ENCODE assay signal across 8 cellular contexts in the genomic region with DNA sequence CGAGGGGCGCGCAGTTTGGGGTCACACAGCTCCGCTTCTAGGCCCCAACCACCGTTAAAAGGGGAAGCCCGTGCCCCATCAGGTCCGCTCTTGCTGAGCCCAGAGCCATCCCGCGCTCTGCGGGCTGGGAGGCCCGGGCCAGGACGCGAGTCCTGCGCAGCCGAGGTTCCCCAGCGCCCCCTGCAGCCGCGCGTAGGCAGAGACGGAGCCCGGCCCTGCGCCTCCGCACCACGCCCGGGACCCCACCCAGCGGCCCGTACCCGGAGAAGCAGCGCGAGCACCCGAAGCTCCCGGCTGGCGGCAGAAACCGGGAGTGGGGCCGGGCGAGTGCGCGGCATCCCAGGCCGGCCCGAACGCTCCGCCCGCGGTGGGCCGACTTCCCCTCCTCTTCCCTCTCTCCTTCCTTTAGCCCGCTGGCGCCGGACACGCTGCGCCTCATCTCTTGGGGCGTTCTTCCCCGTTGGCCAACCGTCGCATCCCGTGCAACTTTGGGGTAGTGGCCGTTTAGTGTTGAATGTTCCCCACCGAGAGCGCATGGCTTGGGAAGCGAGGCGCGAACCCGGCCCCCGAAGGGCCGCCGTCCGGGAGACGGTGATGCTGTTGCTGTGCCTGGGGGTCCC. TPM values are rescaled to one million over a fixed set of nuclear protein-coding genes. Genes with fewer than 3 reads are reported as not detected.
DNase-seq lines count a peak whose midpoint lies in the region; ATAC-seq and TF ChIP-seq lines count a peak whose summit lies in the region.

A gene (plus strand): TSS at position 266 of the 620 bp plus-strand sequence. CDS start 269 bp downstream, at position 535.

- H3K4me3 ChIP-seq in mesenchymal stem cell (ENCODE audit: insufficient read depth in 1 of 2, low read depth in 1 of 2, low read length in 2 of 2): peak within 1 kb of the TSS; percentile 64 to 91

- H3K4ac ChIP-seq in mesenchymal stem cell (ENCODE audit: low read depth in 1 of 2, low read length in 2 of 2): peak within 1 kb of the TSS; percentile 57 to 62

- H3K14ac ChIP-seq in mesenchymal stem cell (ENCODE audit: low read length in 2 of 2): peak within 1 kb of the TSS in 1 of 2 experiments; percentile 85

- H3K18ac ChIP-seq in mesenchymal stem cell (ENCODE audit: low read depth in 1 of 2, low read length in 2 of 2): peak within 1 kb of the TSS; percentile 86 to 88

- H2BK5ac ChIP-seq in mesenchymal stem cell (ENCODE audit: low read depth, low read length, poor library complexity, severe bottlenecking): no peak within 1 kb of the TSS

- DNase-seq in NCI-H2171 (lab: John Stamatoyannopoulos, UW): peak; percentile 82
- peak; percentile 84 for DNase-seq in activated CD4-positive, alpha-beta T cell treated with anti-CD3 and anti-CD28 coated beads, Interleukin-2, amount 50 U/mL, for 1 hour
- peak; percentile 90 for DNase-seq in ecto neural progenitor cell (ENCODE audit: low spot score)
- peak; percentile 76 for DNase-seq in mesenchymal stem cell
- peak; percentile 62 to 75 for DNase-seq in stimulated activated CD8-positive, alpha-beta memory T cell treated with anti-CD3 and anti-CD28 coated beads, Interleukin-15, amount 100 ng/mL, for 4 hours (ENCODE audit: low read depth in 2 of 2)
- no peak for DNase-seq in NCI-H1417 treated with DMSO at 0.1 percent for 48 hours (lab: John Stamatoyannopoulos, UW)

- H4K8ac ChIP-seq in mesenchymal stem cell (ENCODE audit: low read length): peak within 1 kb of the TSS; percentile 89

- H3K79me1 ChIP-seq in mesenchymal stem cell (replicated peaks; ENCODE audit: low read length, poor library complexity, severe bottlenecking): no peaks in the 10 kb centered on the region

- WGBS in mesenchymal stem cell: under 1% methylated on average over 61 of the region's 67 CpGs

- peak within 1 kb of the TSS; percentile 99 for H3K4me2 ChIP-seq in mesenchymal stem cell (ENCODE audit: low read length, poor library complexity, severe bottlenecking)

- peak within 1 kb of the TSS in 1 of 2 experiments; percentile 68 for H3K23ac ChIP-seq in mesenchymal stem cell (ENCODE audit: low read length in 2 of 2)

- H4K91ac ChIP-seq in mesenchymal stem cell (ENCODE audit: low read length): peak within 1 kb of the TSS; percentile 78

- H3K9ac ChIP-seq in mesenchymal stem cell (ENCODE audit: low read length): peak within 1 kb of the TSS; percentile 89

- H2BK12ac ChIP-seq in mesenchymal stem cell (ENCODE audit: low read length in 2 of 2): peak within 1 kb of the TSS; percentile 79 to 92

- H3K36me3 ChIP-seq in mesenchymal stem cell (ENCODE audit: control insufficient read depth in 1 of 2, insufficient read depth in 2 of 2, low read depth in 1 of 2, low read length in 2 of 2): no peaks in the 10 kb centered on the region

- peak within 1 kb of the TSS; percentile 91 for H2BK120ac ChIP-seq in mesenchymal stem cell (ENCODE audit: low read depth, low read length)

- peak; percentile 71 for TF ChIP-seq POLR2A in GM15510 (IDR thresholded peaks at IDR 0.05; ENCODE audit: borderline replicate concordance, extremely low read depth, insufficient read length)

- H2BK15ac ChIP-seq in mesenchymal stem cell (ENCODE audit: low read depth, poor library complexity, severe bottlenecking): peak within 1 kb of the TSS; percentile 90

- H3K4me1 ChIP-seq in mesenchymal stem cell (ENCODE audit: control insufficient read depth, insufficient read depth, low read depth, low read length): peaks cover 16% of the 10 kb centered on the region

- no peaks in the 10 kb centered on the region for H3K9me3 ChIP-seq in mesenchymal stem cell (ENCODE audit: control insufficient read depth, low read length)

- no peaks in the 10 kb centered on the region for H3K27me3 ChIP-seq in mesenchymal stem cell (ENCODE audit: control insufficient read depth in 1 of 2, insufficient read depth in 1 of 2, low read length in 2 of 2)

- no peak within 1 kb of the TSS for H2AK5ac ChIP-seq in mesenchymal stem cell (ENCODE audit: low read length, severe bottlenecking)

- H3K27ac ChIP-seq in mesenchymal stem cell (ENCODE audit: low read length, poor library complexity, severe bottlenecking): no peak within 1 kb of the TSS

- peak; percentile 85 for ATAC-seq in HG02642 (IDR thresholded peaks at IDR 0.05; ENCODE audit: poor library complexity, unreplicated experiment)

- H2AFZ ChIP-seq in mesenchymal stem cell (ENCODE audit: low read depth, low read length): peak within 1 kb of the TSS; percentile 74

RNA-seq across cellular contexts. Expression of the gene that starts here (rescaled TPM):
- 32.7 TPM for polyA plus RNA-seq in mesenchymal stem cell (2013, experiment 1 of 2)
- polyA plus RNA-seq in mesenchymal stem cell (2013, experiment 2 of 2): 29.4 TPM
